Comparison of ENCODE assay signal across 10 cellular contexts in the genomic region with DNA sequence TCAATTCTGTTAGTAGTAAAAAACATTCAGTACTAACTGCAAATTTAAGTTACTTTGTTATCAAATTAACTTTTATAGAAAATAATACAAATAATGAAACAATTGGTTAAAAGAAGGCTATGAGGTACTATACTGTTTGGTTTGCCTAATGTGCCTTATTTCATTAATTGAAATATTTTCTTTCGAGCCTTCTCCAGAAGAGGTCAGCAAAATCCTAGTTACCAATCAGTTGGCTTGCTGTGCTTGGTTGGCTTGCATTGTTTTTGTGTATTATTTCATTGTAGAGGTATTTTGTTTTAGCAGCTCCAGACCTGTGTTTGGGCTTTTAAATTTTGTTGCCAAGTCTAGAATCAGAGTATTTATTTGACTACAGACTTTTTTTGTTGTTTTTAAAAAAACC.
DNase-seq lines count a peak whose midpoint lies in the region; ATAC-seq and TF ChIP-seq lines count a peak whose summit lies in the region.
"Had no signal": no experiment of that assay in that cellular context is flagged by ENCODE, and none has a peak within 500 bp of the region (broad histone marks: within the 10 kb centered on the region; RNA-seq: fewer than 3 reads in every experiment).

No MANE protein-coding gene starts in this region.

- no peaks in the 10 kb centered on the region for H3K27me3 Mint-ChIP-seq in effector memory CD8-positive, alpha-beta T cell
- H3K27me3 Mint-ChIP-seq in activated T-cell treated with anti-CD3 and anti-CD28 coated beads, Interleukin-2, amount 50 U/mL, for 72 hours (ENCODE audit: low read depth): no peaks in the 10 kb centered on the region
- H3K27me3 Mint-ChIP-seq: naive thymus-derived CD8-positive, alpha-beta T cell had no signal

- peak; percentile 22 for DNase-seq in AG09319 (ENCODE audit: extremely low read depth, low read depth)
- no peak for DNase-seq in effector memory CD8-positive, alpha-beta T cell
- DNase-seq in medulla oblongata (ENCODE audit: extremely low spot score): peak; percentile 48
- no peak for DNase-seq in activated T-cell treated with anti-CD3 and anti-CD28 coated beads, Interleukin-2, amount 50 U/mL, for 72 hours
- DNase-seq in stimulated activated CD4-positive, alpha-beta T cell treated with anti-CD3 and anti-CD28 coated beads, Interleukin-2, amount 100 ng/mL, for 24 hours: no peak
- no peak for DNase-seq in Ammon's horn (ENCODE audit: low spot score)
- no peak for DNase-seq in NCI-H2107 treated with DMSO at 0.1 percent for 48 hours (lab: John Stamatoyannopoulos, UW; ENCODE audit: unreplicated experiment)
- DNase-seq: naive thymus-derived CD8-positive, alpha-beta T cell; NCI-H187 treated with DMSO at 0.1 percent for 48 hours had no signal

- TF ChIP-seq CTCF in AG09319 (IDR thresholded peaks at IDR 0.05; ENCODE audit: low read depth, low read length) (peak; percentile 44), LNCAP (IDR thresholded peaks at IDR 0.05) (peak; percentile 36; the same call in 1 of the 2 replicates)

- peak overlapping the region; percentile 49 to 77 for H3K27ac Mint-ChIP-seq in effector memory CD8-positive, alpha-beta T cell
- no peak overlapping the region for H3K27ac Mint-ChIP-seq in activated T-cell treated with anti-CD3 and anti-CD28 coated beads, Interleukin-2, amount 50 U/mL, for 72 hours

- ATAC-seq in effector memory CD8-positive, alpha-beta T cell (replicated peaks): no peak
- ATAC-seq in activated T-cell treated with anti-CD3 and anti-CD28 coated beads, Interleukin-2, amount 50 U/mL, for 72 hours (replicated peaks in 1 of 2): no peak
- ATAC-seq: naive thymus-derived CD8-positive, alpha-beta T cell had no signal

- H3K4me1 Mint-ChIP-seq in effector memory CD8-positive, alpha-beta T cell (ENCODE audit: low read depth in 2 of 2): peaks cover 33 to 50% of the 10 kb centered on the region in 2 donors
- peaks cover 26% of the 10 kb centered on the region for H3K4me1 Mint-ChIP-seq in activated T-cell treated with anti-CD3 and anti-CD28 coated beads, Interleukin-2, amount 50 U/mL, for 72 hours (ENCODE audit: low read depth)

- no peak overlapping the region for H3K4me3 Mint-ChIP-seq in effector memory CD8-positive, alpha-beta T cell
- no peak overlapping the region for H3K4me3 Mint-ChIP-seq in activated T-cell treated with anti-CD3 and anti-CD28 coated beads, Interleukin-2, amount 50 U/mL, for 72 hours

- H3K36me3 Mint-ChIP-seq in effector memory CD8-positive, alpha-beta T cell (ENCODE audit: insufficient read depth): peaks cover 22% of the 10 kb centered on the region
- peaks cover 9 to 44% of the 10 kb centered on the region in 2 donors for H3K36me3 Mint-ChIP-seq in activated T-cell treated with anti-CD3 and anti-CD28 coated beads, Interleukin-2, amount 50 U/mL, for 72 hours (ENCODE audit: insufficient read depth in 2 of 2)

- no peaks in the 10 kb centered on the region for H3K9me3 Mint-ChIP-seq in effector memory CD8-positive, alpha-beta T cell
- H3K9me3 Mint-ChIP-seq in activated T-cell treated with anti-CD3 and anti-CD28 coated beads, Interleukin-2, amount 50 U/mL, for 72 hours: peaks cover 0 to 2% of the 10 kb centered on the region in 2 donors
- H3K9me3 Mint-ChIP-seq: naive thymus-derived CD8-positive, alpha-beta T cell had no signal

Comparison
In these comparisons a context has a peak if more than half of its experiments do, and no peak if none do; other contexts are left out.
1. DNase-seq: peak in AG09319 (single experiment) and medulla oblongata (single experiment); none in effector memory CD8-positive, alpha-beta T cell (0 of 3), activated T-cell treated with anti-CD3 and anti-CD28 coated beads, Interleukin-2, amount 50 U/mL, for 72 hours (0 of 2), stimulated activated CD4-positive, alpha-beta T cell treated with anti-CD3 and anti-CD28 coated beads, Interleukin-2, amount 100 ng/mL, for 24 hours (0 of 2), Ammon's horn (single experiment) and NCI-H2107 treated with DMSO at 0.1 percent for 48 hours (single experiment).